Comparison of ENCODE assay signal across 1 cellular context in the genomic region with DNA sequence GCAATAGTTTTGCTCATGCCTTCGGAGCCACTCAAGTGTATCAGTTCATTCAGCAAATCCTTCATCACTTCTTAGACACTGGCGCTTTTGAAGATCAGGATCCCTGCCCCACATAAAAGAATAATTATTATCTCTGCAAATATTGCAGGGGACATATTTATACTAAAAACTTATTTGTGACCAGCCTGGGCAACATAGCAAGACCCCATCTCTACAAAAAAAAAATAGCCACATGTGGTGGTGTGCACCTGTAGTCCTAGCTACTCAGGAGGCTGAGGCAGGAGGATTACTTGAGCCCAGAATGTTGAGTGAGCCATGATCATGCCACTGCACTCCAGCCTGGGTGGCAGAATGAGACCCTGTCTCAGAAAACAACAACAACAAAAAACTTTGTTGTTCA.
TF ChIP-seq lines count a peak whose summit lies in the region.

No MANE protein-coding gene starts in this region.

TF ChIP-seq in GM23338, 12 proteins besides CTCF, POLR2A, EP300 and RAD21:
- TF ChIP-seq JUNB (IDR thresholded peaks at IDR 0.05; ENCODE audit: unreplicated experiment) = no peak
- no peak for TF ChIP-seq STAT1 (IDR thresholded peaks at IDR 0.05; ENCODE audit: unreplicated experiment)
- TF ChIP-seq, protein P1, sequence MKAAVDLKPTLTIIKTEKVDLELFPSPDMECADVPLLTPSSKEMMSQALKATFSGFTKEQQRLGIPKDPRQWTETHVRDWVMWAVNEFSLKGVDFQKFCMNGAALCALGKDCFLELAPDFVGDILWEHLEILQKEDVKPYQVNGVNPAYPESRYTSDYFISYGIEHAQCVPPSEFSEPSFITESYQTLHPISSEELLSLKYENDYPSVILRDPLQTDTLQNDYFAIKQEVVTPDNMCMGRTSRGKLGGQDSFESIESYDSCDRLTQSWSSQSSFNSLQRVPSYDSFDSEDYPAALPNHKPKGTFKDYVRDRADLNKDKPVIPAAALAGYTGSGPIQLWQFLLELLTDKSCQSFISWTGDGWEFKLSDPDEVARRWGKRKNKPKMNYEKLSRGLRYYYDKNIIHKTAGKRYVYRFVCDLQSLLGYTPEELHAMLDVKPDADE (IDR thresholded peaks at IDR 0.05) = no peak
- TF ChIP-seq CREB1 (CRISPR knock-in tag; IDR thresholded peaks at IDR 0.05; ENCODE audit: low read depth) = no peak
- TF ChIP-seq, protein P2, sequence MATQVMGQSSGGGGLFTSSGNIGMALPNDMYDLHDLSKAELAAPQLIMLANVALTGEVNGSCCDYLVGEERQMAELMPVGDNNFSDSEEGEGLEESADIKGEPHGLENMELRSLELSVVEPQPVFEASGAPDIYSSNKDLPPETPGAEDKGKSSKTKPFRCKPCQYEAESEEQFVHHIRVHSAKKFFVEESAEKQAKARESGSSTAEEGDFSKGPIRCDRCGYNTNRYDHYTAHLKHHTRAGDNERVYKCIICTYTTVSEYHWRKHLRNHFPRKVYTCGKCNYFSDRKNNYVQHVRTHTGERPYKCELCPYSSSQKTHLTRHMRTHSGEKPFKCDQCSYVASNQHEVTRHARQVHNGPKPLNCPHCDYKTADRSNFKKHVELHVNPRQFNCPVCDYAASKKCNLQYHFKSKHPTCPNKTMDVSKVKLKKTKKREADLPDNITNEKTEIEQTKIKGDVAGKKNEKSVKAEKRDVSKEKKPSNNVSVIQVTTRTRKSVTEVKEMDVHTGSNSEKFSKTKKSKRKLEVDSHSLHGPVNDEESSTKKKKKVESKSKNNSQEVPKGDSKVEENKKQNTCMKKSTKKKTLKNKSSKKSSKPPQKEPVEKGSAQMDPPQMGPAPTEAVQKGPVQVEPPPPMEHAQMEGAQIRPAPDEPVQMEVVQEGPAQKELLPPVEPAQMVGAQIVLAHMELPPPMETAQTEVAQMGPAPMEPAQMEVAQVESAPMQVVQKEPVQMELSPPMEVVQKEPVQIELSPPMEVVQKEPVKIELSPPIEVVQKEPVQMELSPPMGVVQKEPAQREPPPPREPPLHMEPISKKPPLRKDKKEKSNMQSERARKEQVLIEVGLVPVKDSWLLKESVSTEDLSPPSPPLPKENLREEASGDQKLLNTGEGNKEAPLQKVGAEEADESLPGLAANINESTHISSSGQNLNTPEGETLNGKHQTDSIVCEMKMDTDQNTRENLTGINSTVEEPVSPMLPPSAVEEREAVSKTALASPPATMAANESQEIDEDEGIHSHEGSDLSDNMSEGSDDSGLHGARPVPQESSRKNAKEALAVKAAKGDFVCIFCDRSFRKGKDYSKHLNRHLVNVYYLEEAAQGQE (IDR thresholded peaks at IDR 0.05; ENCODE audit: unreplicated experiment) = no peak
- no peak for TF ChIP-seq NANOG (IDR thresholded peaks at IDR 0.05; ENCODE audit: borderline replicate concordance)
- TF ChIP-seq, protein P3, sequence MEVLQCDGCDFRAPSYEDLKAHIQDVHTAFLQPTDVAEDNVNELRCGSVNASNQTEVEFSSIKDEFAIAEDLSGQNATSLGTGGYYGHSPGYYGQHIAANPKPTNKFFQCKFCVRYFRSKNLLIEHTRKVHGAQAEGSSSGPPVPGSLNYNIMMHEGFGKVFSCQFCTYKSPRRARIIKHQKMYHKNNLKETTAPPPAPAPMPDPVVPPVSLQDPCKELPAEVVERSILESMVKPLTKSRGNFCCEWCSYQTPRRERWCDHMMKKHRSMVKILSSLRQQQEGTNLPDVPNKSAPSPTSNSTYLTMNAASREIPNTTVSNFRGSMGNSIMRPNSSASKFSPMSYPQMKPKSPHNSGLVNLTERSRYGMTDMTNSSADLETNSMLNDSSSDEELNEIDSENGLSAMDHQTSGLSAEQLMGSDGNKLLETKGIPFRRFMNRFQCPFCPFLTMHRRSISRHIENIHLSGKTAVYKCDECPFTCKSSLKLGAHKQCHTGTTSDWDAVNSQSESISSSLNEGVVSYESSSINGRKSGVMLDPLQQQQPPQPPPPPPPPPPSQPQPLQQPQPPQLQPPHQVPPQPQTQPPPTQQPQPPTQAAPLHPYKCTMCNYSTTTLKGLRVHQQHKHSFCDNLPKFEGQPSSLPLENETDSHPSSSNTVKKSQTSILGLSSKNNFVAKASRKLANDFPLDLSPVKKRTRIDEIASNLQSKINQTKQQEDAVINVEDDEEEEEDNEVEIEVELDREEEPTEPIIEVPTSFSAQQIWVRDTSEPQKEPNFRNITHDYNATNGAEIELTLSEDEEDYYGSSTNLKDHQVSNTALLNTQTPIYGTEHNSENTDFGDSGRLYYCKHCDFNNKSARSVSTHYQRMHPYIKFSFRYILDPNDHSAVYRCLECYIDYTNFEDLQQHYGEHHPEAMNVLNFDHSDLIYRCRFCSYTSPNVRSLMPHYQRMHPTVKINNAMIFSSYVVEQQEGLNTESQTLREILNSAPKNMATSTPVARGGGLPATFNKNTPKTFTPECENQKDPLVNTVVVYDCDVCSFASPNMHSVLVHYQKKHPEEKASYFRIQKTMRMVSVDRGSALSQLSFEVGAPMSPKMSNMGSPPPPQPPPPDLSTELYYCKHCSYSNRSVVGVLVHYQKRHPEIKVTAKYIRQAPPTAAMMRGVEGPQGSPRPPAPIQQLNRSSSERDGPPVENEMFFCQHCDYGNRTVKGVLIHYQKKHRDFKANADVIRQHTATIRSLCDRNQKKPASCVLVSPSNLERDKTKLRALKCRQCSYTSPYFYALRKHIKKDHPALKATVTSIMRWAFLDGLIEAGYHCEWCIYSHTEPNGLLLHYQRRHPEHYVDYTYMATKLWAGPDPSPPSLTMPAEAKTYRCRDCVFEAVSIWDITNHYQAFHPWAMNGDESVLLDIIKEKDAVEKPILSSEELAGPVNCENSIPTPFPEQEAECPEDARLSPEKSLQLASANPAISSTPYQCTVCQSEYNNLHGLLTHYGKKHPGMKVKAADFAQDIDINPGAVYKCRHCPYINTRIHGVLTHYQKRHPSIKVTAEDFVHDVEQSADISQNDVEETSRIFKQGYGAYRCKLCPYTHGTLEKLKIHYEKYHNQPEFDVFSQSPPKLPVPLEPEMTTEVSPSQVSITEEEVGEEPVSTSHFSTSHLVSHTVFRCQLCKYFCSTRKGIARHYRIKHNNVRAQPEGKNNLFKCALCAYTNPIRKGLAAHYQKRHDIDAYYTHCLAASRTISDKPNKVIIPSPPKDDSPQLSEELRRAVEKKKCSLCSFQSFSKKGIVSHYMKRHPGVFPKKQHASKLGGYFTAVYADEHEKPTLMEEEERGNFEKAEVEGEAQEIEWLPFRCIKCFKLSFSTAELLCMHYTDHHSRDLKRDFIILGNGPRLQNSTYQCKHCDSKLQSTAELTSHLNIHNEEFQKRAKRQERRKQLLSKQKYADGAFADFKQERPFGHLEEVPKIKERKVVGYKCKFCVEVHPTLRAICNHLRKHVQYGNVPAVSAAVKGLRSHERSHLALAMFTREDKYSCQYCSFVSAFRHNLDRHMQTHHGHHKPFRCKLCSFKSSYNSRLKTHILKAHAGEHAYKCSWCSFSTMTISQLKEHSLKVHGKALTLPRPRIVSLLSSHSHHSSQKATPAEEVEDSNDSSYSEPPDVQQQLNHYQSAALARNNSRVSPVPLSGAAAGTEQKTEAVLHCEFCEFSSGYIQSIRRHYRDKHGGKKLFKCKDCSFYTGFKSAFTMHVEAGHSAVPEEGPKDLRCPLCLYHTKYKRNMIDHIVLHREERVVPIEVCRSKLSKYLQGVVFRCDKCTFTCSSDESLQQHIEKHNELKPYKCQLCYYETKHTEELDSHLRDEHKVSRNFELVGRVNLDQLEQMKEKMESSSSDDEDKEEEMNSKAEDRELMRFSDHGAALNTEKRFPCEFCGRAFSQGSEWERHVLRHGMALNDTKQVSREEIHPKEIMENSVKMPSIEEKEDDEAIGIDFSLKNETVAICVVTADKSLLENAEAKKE (CRISPR knock-in tag; IDR thresholded peaks at IDR 0.05) = no peak
- no peak for TF ChIP-seq EZH2 (IDR thresholded peaks at IDR 0.05; ENCODE audit: low read depth, unreplicated experiment)
- TF ChIP-seq EZH2phosphoT487 (IDR thresholded peaks at IDR 0.05; ENCODE audit: unreplicated experiment) = no peak
- no peak for TF ChIP-seq ZNF331 (CRISPR knock-in tag; IDR thresholded peaks at IDR 0.05; ENCODE audit: low read depth)
- no peak for TF ChIP-seq POLR2AphosphoS5 (IDR thresholded peaks at IDR 0.05; ENCODE audit: low read depth)
- no peak for TF ChIP-seq ZNF114 (CRISPR knock-in tag; IDR thresholded peaks at IDR 0.05)
TF ChIP-seq in GM23338: peak in this region for 0.
